ENCODE assay signal across 21 cellular contexts in genomic region chr9:127386981-127387380, GRCh38.
"Had no signal": no experiment of that assay in that cellular context is flagged by ENCODE, and none has a peak within 500 bp of the region (broad histone marks: within the 10 kb centered on the region; RNA-seq: fewer than 3 reads in every experiment).

No MANE protein-coding gene starts in this region.

- DNase-seq: activated CD4-positive, alpha-beta T cell treated with anti-CD3 and anti-CD28 coated beads for 4 hours; activated CD4-positive, alpha-beta T cell treated with anti-CD3 and anti-CD28 coated beads, Interleukin-2, amount 50 U/mL, for 48 hours; activated T-cell treated with anti-CD3 and anti-CD28 coated beads, Interleukin-2, amount 50 U/mL, for 1 hour; effector memory CD4-positive, alpha-beta T cell; erythroblast; gastrocnemius medialis; glutamatergic neuron; left cardiac atrium; mammary epithelial cell; pancreas; retina; small intestine; stimulated activated CD4-positive, alpha-beta T cell treated with anti-CD3 and anti-CD28 coated beads, Interleukin-4, amount 100 ng/mL, for 24 hours; T-helper 1 cell had no signal

- H3K36me3 ChIP-seq: gastrocnemius medialis, neutrophil, pancreas, prostate gland, vagina had no signal

- H3K4me3 ChIP-seq: gastrocnemius medialis, pancreas, prostate gland, thoracic aorta, vagina had no signal

- ATAC-seq: activated naive CD4-positive, alpha-beta T cell treated with anti-CD3 and anti-CD28 coated beads, Interleukin-2, amount 50 U/mL, for 72 hours; gastrocnemius medialis; left cardiac atrium; pancreas; sciatic nerve; stimulated activated effector memory CD8-positive, alpha-beta T cell treated with anti-CD3 and anti-CD28 coated beads, Interleukin-12 subunit alpha, Interleukin-12 subunit beta, amount 100 ng/mL, for 72 hours had no signal

- H3K27me3 ChIP-seq: gastrocnemius medialis, neutrophil, pancreas, vagina had no signal

- H3K27ac ChIP-seq: gastrocnemius medialis, neutrophil, pancreas, prostate gland, thoracic aorta, vagina had no signal

- H3K9me3 ChIP-seq: gastrocnemius medialis, neutrophil, pancreas, prostate gland, thoracic aorta, vagina had no signal

- H3K4me1 ChIP-seq: gastrocnemius medialis, pancreas, prostate gland had no signal
